In the genomic region with DNA sequence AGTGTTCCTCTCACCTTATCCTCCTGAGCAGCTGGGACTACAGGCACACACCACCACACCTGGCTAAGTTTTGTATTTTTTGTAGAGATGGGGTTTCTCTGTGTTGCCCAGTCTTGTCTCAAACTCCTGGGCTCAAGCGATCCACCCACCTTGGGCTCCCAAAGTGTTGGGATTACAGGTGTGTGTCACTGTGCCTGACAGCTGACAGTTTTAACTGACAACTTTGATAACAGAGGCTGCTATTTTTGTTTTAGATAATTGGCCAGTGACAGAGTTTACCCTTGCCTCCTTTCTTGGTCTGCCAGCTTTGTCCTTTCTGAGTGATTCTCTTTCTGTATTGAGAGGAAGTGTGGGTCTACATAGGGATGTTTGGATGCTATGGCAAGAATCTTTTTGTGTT, we compare ENCODE assay signal across 19 cellular contexts.
A peak's percentile ranks its signal among the peaks of the same experiment; 100 is the strongest.
DNase-seq lines count a peak whose midpoint lies in the region; ATAC-seq, FAIRE-seq and TF ChIP-seq lines count a peak whose summit lies in the region.
"Had no signal": no experiment of that assay in that cellular context is flagged by ENCODE, and none has a peak within 500 bp of the region (broad histone marks: within the 10 kb centered on the region; RNA-seq: fewer than 3 reads in every experiment).

No MANE protein-coding gene starts in this region.

- no peak for TF ChIP-seq CTCF in GM23338 (conservative IDR thresholded peaks at IDR 0.05; ENCODE audit: low read depth in 2 of 2)
- no peak for TF ChIP-seq CTCF in HepG2 (CRISPR knock-in tag; IDR thresholded peaks at IDR 0.05)
- no peak for TF ChIP-seq CTCF in prostate gland (IDR thresholded peaks at IDR 0.05)

- H3K4me1 Mint-ChIP-seq in GM23338: peaks cover 7% of the 10 kb centered on the region; the same call in 2 of the 3 replicates
- H3K4me1 Mint-ChIP-seq in activated naive CD8-positive, alpha-beta T cell treated with anti-CD3 and anti-CD28 coated beads, Interleukin-2, amount 50 U/mL, for 24 hours: no peaks in the 10 kb centered on the region
- H3K4me1 Mint-ChIP-seq: B cell had no signal

- ATAC-seq in Right ventricle myocardium superior (ENCODE audit: poor library complexity) (peak; percentile 43), right cardiac atrium (no peak), GM23338 (no peak), HepG2 (peak; percentile 78), left colon (no peak)
- no peak for ATAC-seq in activated naive CD8-positive, alpha-beta T cell treated with anti-CD3 and anti-CD28 coated beads, Interleukin-2, amount 50 U/mL, for 24 hours
- ATAC-seq: CD8-positive, alpha-beta T cell; GM12878 had no signal

- intact Hi-C loops in Right ventricle myocardium superior (cut with DNase I) (no loop called here), right cardiac atrium (cut with DNase I) (no loop called here), HepG2 (cut with micrococcal nuclease; ENCODE audit: unreplicated experiment) (loop anchor here (2.0 kb wide), 1 partner anchor 81 kb away; the partner anchor contains the start of gene RNF144B), prostate gland (cut with DNase I) (no loop called here), left colon (cut with DNase I, micrococcal nuclease) (no loop called here)

- H3K27me3 ChIP-seq in right cardiac atrium (ENCODE audit: control insufficient read depth, insufficient read depth) (no peaks in the 10 kb centered on the region), GM23338 (ENCODE audit: insufficient read depth) (no peaks in the 10 kb centered on the region), HepG2 (ENCODE audit: control insufficient read depth in 1 of 2, insufficient read depth in 2 of 2, low read length in 2 of 2) (no peaks in the 10 kb centered on the region), prostate gland (replicated peaks; ENCODE audit: insufficient read depth) (no peaks in the 10 kb centered on the region)
- H3K27me3 ChIP-seq: BLaER1 treated with 17β-estradiol and CSF1 and Interleukin-3, amounts not matched to agents 10 nM and 100 nM had no signal

- H3K4me2 ChIP-seq in GM23338: no peak overlapping the region
- H3K4me2 ChIP-seq in HepG2 (ENCODE audit: low read depth, low read length): peak overlapping the region; percentile 57
- H3K4me2 ChIP-seq: BLaER1 treated with 17β-estradiol and CSF1 and Interleukin-3, amounts not matched to agents 10 nM and 100 nM had no signal

- H3K9me3 ChIP-seq in right cardiac atrium (ENCODE audit: control insufficient read depth, low read length): no peaks in the 10 kb centered on the region
- no peaks in the 10 kb centered on the region for H3K9me3 ChIP-seq in HepG2 (ENCODE audit: low read length)
- H3K9me3 ChIP-seq in prostate gland: no peaks in the 10 kb centered on the region
- H3K9me3 ChIP-seq: BLaER1 treated with 17β-estradiol and CSF1 and Interleukin-3, amounts not matched to agents 10 nM and 100 nM had no signal

- CTCF ChIA-PET in HepG2 (lab: Yijun Ruan, JAX; ENCODE audit: low intra/inter-chr PET ratio, low total read pairs): no interaction called here

- no peaks in the 10 kb centered on the region; the same call in 2 of the 3 replicates for H3K9me3 Mint-ChIP-seq in GM23338
- H3K9me3 Mint-ChIP-seq in activated naive CD8-positive, alpha-beta T cell treated with anti-CD3 and anti-CD28 coated beads, Interleukin-2, amount 50 U/mL, for 24 hours: no peaks in the 10 kb centered on the region
- H3K9me3 Mint-ChIP-seq: CD8-positive, alpha-beta T cell had no signal

- no peak for FAIRE-seq in HepG2 (lab: Jason Lieb, UNC)
- FAIRE-seq: GM12878, GM19239, H54 had no signal

- H3K27ac Mint-ChIP-seq in GM23338: no peak overlapping the region
- no peak overlapping the region for H3K27ac Mint-ChIP-seq in activated naive CD8-positive, alpha-beta T cell treated with anti-CD3 and anti-CD28 coated beads, Interleukin-2, amount 50 U/mL, for 24 hours
- H3K27ac Mint-ChIP-seq: B cell; CD8-positive, alpha-beta T cell had no signal

- H3K27ac ChIP-seq in right cardiac atrium (ENCODE audit: low read length) (no peak overlapping the region), GM23338 (ENCODE audit: low read depth) (peak overlapping the region; percentile 47; the same call in 1 of the 2 replicates), HepG2 (ENCODE audit: extremely low read length, insufficient read depth, low read length) (peak overlapping the region; percentile 74), prostate gland (peak overlapping the region; percentile 23 to 25)
- H3K27ac ChIP-seq: BLaER1 treated with 17β-estradiol and CSF1 and Interleukin-3, amounts not matched to agents 10 nM and 100 nM; GM23248 had no signal

- POLR2A ChIA-PET in HepG2 (lab: Yijun Ruan, JAX): interaction anchor here (2.0 kb wide), 1 partner anchor 81 kb away, joined by 11 read pairs; the partner anchor contains the start of gene RNF144B

- 69% methylated on average over 1 of the region's 1 CpG for WGBS in right cardiac atrium
- 67% methylated on average over 1 of the region's 1 CpG for WGBS in HepG2 (ENCODE audit: low lambda C conversion rate)
- WGBS in prostate gland: 100% methylated on average over 1 of the region's 1 CpG

- H3K4me3 ChIP-seq in right cardiac atrium (ENCODE audit: low read length) (no peak overlapping the region), GM23338 (no peak overlapping the region), HepG2 (replicated peaks in 1 of 3; ENCODE audit: insufficient read depth in 1 of 3, low read depth in 2 of 3, low read length in 3 of 3) (peak overlapping the region in 2 of 3 experiments; percentile 5 to 29; a peak in 2 of 6 replicates), prostate gland (no peak overlapping the region)
- H3K4me3 ChIP-seq: BLaER1 treated with 17β-estradiol and CSF1 and Interleukin-3, amounts not matched to agents 10 nM and 100 nM; GM12878; GM23248 had no signal

- TF ChIP-seq RAD21 in HepG2 (CRISPR knock-in tag; IDR thresholded peaks at IDR 0.05): no peak

- peaks cover 6% of the 10 kb centered on the region; the same call in 1 of the 3 replicates for H3K36me3 Mint-ChIP-seq in GM23338 (ENCODE audit: low read depth)
- H3K36me3 Mint-ChIP-seq in activated naive CD8-positive, alpha-beta T cell treated with anti-CD3 and anti-CD28 coated beads, Interleukin-2, amount 50 U/mL, for 24 hours (ENCODE audit: low read depth): peaks cover 24% of the 10 kb centered on the region

- no TSS peak for BruUV-seq in HepG2 (replicated peaks; lab: Mats Ljungman, UMichigan)

- in situ Hi-C loops in HepG2 (cut with HindIII; ENCODE audit: extremely low pct_ligation_motif_present, low pct_unique_long_range_greater_than_20kb): no loop called here

- H3K36me3 ChIP-seq in GM23338 (ENCODE audit: insufficient read depth) (no peaks in the 10 kb centered on the region), HepG2 (replicated peaks in 1 of 2; ENCODE audit: control insufficient read depth in 1 of 2, insufficient read depth in 2 of 2, low read length in 2 of 2) (peaks cover 0 to 13% of the 10 kb centered on the region in 2 experiments; a peak in 3 of 5 replicates), prostate gland (no peaks in the 10 kb centered on the region)

- H3K9ac ChIP-seq in HepG2 (ENCODE audit: insufficient read depth, low read depth, low read length): peak overlapping the region; percentile 7; the same call in 1 of the 2 replicates
- H3K9ac ChIP-seq: BLaER1 treated with 17β-estradiol and CSF1 and Interleukin-3, amounts not matched to agents 10 nM and 100 nM; GM23248 had no signal

- no peaks in the 10 kb centered on the region for H3K27me3 Mint-ChIP-seq in GM23338 (ENCODE audit: insufficient read depth, low read depth, poor library complexity)
- H3K27me3 Mint-ChIP-seq in activated naive CD8-positive, alpha-beta T cell treated with anti-CD3 and anti-CD28 coated beads, Interleukin-2, amount 50 U/mL, for 24 hours: no peaks in the 10 kb centered on the region
- H3K27me3 Mint-ChIP-seq: B cell had no signal

- TF ChIP-seq POLR2A in HepG2 (IDR thresholded peaks at IDR 0.05; ENCODE audit: insufficient read depth in 1 of 2, low read depth in 2 of 2, low read length in 2 of 2): no peak
- no peak for TF ChIP-seq POLR2A in prostate gland (IDR thresholded peaks at IDR 0.05)

- H2AFZ ChIP-seq in GM23338 (no peak overlapping the region), HepG2 (ENCODE audit: low read length) (no peak overlapping the region)
- H2AFZ ChIP-seq: GM23248 had no signal

- H3F3A ChIP-seq in GM23338 (replicated peaks; ENCODE audit: low read depth): no peaks in the 10 kb centered on the region

- no peaks in the 10 kb centered on the region for H3K79me2 ChIP-seq in GM23338 (replicated peaks; ENCODE audit: insufficient read depth)
- H3K79me2 ChIP-seq in HepG2 (ENCODE audit: insufficient read depth, low read length): no peaks in the 10 kb centered on the region

- TF ChIP-seq EP300 in HepG2 (IDR thresholded peaks at IDR 0.05; ENCODE audit: low read depth in 2 of 2, low read length in 2 of 2): no peak
- TF ChIP-seq EP300 in HepG2 (CRISPR knock-in tag; IDR thresholded peaks at IDR 0.05; ENCODE audit: borderline replicate concordance): no peak

- no peaks in the 10 kb centered on the region for H3K9me2 ChIP-seq in GM23338 (ENCODE audit: insufficient read depth)

- H3K4me1 ChIP-seq in right cardiac atrium (ENCODE audit: control insufficient read depth, insufficient read depth, low read length) (peaks cover 4% of the 10 kb centered on the region), GM23338 (ENCODE audit: insufficient read depth) (0 out of 2 replicates have a peak, but pooled peaks cover 6% of the 10 kb centered on the region), HepG2 (ENCODE audit: insufficient read depth, low read length) (peaks cover 37% of the 10 kb centered on the region), prostate gland (replicated peaks) (no peaks in the 10 kb centered on the region)

- DNase-seq in Right ventricle myocardium superior: no peak
- DNase-seq in right cardiac atrium: no peak
- DNase-seq in GM23338 (ENCODE audit: low spot score): no peak
- no peak for DNase-seq in HepG2 (ENCODE audit: low spot score)
- DNase-seq in prostate gland (ENCODE audit: low spot score): no peak
- DNase-seq in left colon: no peak
- no peak for DNase-seq in activated naive CD8-positive, alpha-beta T cell treated with anti-CD3 and anti-CD28 coated beads, Interleukin-2, amount 50 U/mL, for 24 hours
- no peak for DNase-seq in stimulated activated CD4-positive, alpha-beta T cell treated with anti-CD3 and anti-CD28 coated beads, Interleukin-2, amount 100 ng/mL, for 24 hours
- DNase-seq: Calu3; CD8-positive, alpha-beta T cell; DMS79 treated with DMSO at 0.1 percent for 48 hours; GF-D8; GM23248; HCEC 1CT had no signal

- H3K4me3 Mint-ChIP-seq in GM23338: no peak overlapping the region
- H3K4me3 Mint-ChIP-seq in activated naive CD8-positive, alpha-beta T cell treated with anti-CD3 and anti-CD28 coated beads, Interleukin-2, amount 50 U/mL, for 24 hours: no peak overlapping the region
- H3K4me3 Mint-ChIP-seq: B cell; CD8-positive, alpha-beta T cell had no signal

- H4K20me1 ChIP-seq in GM23338 (replicated peaks; ENCODE audit: insufficient read depth) (no peaks in the 10 kb centered on the region), HepG2 (ENCODE audit: insufficient read depth, low read length) (no peaks in the 10 kb centered on the region)

TF ChIP-seq in GM23338, 12 proteins besides CTCF, POLR2A, EP300 and RAD21 (continues in another document):
- TF ChIP-seq CREB1 (CRISPR knock-in tag; IDR thresholded peaks at IDR 0.05; ENCODE audit: low read depth): no peak
- TF ChIP-seq ZNF114 (CRISPR knock-in tag; IDR thresholded peaks at IDR 0.05): no peak

TF ChIP-seq in HepG2, 621 proteins besides CTCF, POLR2A, EP300 and RAD21 (continues in another document):
- no peak for TF ChIP-seq ZNF207 (IDR thresholded peaks at IDR 0.05; ENCODE audit: borderline replicate concordance)

Comparison
In these comparisons a context has a peak if more than half of its experiments do, and no peak if none do; other contexts are left out.
1. ATAC-seq: peak in Right ventricle myocardium superior (single experiment) and HepG2 (single experiment); none in right cardiac atrium (0 of 2), GM23338 (single experiment), left colon (single experiment) and activated naive CD8-positive, alpha-beta T cell treated with anti-CD3 and anti-CD28 coated beads, Interleukin-2, amount 50 U/mL, for 24 hours (single experiment).
2. H3K4me3 ChIP-seq: peak in HepG2 (2 of 3); none in right cardiac atrium (single experiment), GM23338 (single experiment) and prostate gland (0 of 2).